1 cellular context compared by ENCODE assay signal in the genomic region with DNA sequence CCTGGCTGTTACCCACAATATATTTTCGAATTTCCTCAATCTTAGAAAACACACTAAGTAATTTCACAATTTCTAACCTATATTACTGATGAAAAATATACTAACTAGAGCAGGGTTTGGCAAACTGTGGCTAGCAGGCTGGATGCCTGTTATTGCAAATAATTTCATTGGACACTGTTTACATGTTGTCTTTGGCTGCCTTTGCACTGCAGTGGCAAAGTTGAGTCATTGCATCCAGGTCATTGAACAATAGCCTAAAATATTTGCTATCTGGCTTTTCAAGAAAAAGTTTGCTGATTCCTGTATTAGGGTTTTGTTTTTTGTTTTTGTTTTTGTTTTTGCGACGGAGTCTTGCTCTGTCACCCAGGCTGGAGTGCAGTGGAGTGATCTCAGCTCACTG.
TF ChIP-seq lines count a peak whose summit lies in the region.

No MANE protein-coding gene starts in this region.

TF ChIP-seq in endothelial cell of umbilical vein, 7 proteins besides CTCF, POLR2A, EP300 and RAD21:
- TF ChIP-seq FOS (IDR thresholded peaks at IDR 0.05; ENCODE audit: borderline replicate concordance, insufficient read depth, low read length) (peak; percentile 74), POLR2AphosphoS5 (IDR thresholded peaks at IDR 0.05; ENCODE audit: insufficient read depth, low read depth, low read length) (peak; percentile 56), JUN (IDR thresholded peaks at IDR 0.05; ENCODE audit: borderline replicate concordance, insufficient read depth, insufficient read length, low read depth) (peak; percentile 89), GATA2 (IDR thresholded peaks at IDR 0.05; ENCODE audit: insufficient read depth, insufficient read length, low read depth, low read length) (no peak)
